Comparison of ENCODE assay signal across 24 cellular contexts in genomic region chr2:73217826-73218225, GRCh38. TPM values are rescaled to one million over a fixed set of nuclear protein-coding genes. Genes with fewer than 3 reads are reported as not detected.
"Had no signal": no experiment of that assay in that cellular context is flagged by ENCODE, and none has a peak within 500 bp of the region (broad histone marks: within the 10 kb centered on the region; RNA-seq: fewer than 3 reads in every experiment).

No MANE protein-coding gene starts in this region.

- H3K9me3 Mint-ChIP-seq: activated T-helper 2 cell treated with anti-CD3 and anti-CD28 coated beads, Interferon-gamma antibody, Interleukin-2, Interleukin-4, amounts not matched to agents 10 μg/mL and 5 μg/mL and 100 μg/mL, durations not matched to agents 14 hours and 24 hours and 36 hours; memory B cell; natural killer cell treated with Interleukin-12 subunit alpha and Interleukin-12 subunit beta and Interleukin-15 and Interleukin-18, amount 100 ng/mL, for 72 hours had no signal

- DNase-seq: activated CD4-positive, alpha-beta T cell treated with anti-CD3 and anti-CD28 coated beads for 1 hour; activated naive CD4-positive, alpha-beta T cell; activated T-cell treated with anti-CD3 and anti-CD28 coated beads, Interleukin-2, amount 50 U/mL, for 1 hour; body of pancreas; erythroblast; nucleus accumbens; stimulated activated CD4-positive, alpha-beta T cell treated with anti-CD3 and anti-CD28 coated beads, Interleukin-15, amount 100 ng/mL, for 24 hours; stimulated activated CD4-positive, alpha-beta T cell treated with anti-CD3 and anti-CD28 coated beads, Interleukin-2, amount 100 ng/mL, for 48 hours; stimulated activated CD8-positive, alpha-beta memory T cell treated with anti-CD3 and anti-CD28 coated beads, Interleukin-4, amount 100 ng/mL, for 48 hours; stimulated activated naive CD4-positive, alpha-beta T cell; T-helper 1 cell; upper lobe of left lung had no signal

- H3K4me3 Mint-ChIP-seq: memory B cell; natural killer cell treated with Interleukin-12 subunit alpha and Interleukin-12 subunit beta and Interleukin-15 and Interleukin-18, amount 100 ng/mL, for 72 hours had no signal

- H3K27ac ChIP-seq: body of pancreas, upper lobe of left lung had no signal

- H3K27me3 Mint-ChIP-seq: memory B cell; natural killer cell treated with Interleukin-12 subunit alpha and Interleukin-12 subunit beta and Interleukin-15 and Interleukin-18, amount 100 ng/mL, for 72 hours had no signal

- ATAC-seq: body of pancreas; natural killer cell treated with Interleukin-12 subunit alpha and Interleukin-12 subunit beta and Interleukin-15 and Interleukin-18, amount 100 ng/mL, for 72 hours; sciatic nerve had no signal

- H3K4me2 ChIP-seq: smooth muscle cell had no signal

- H3K27ac Mint-ChIP-seq: activated T-helper 2 cell treated with anti-CD3 and anti-CD28 coated beads, Interferon-gamma antibody, Interleukin-2, Interleukin-4, amounts not matched to agents 10 μg/mL and 5 μg/mL and 100 μg/mL, durations not matched to agents 14 hours and 24 hours and 36 hours; memory B cell; natural killer cell treated with Interleukin-12 subunit alpha and Interleukin-12 subunit beta and Interleukin-15 and Interleukin-18, amount 100 ng/mL, for 72 hours had no signal

- H3K27me3 ChIP-seq: body of pancreas, upper lobe of left lung had no signal

- H3K4me3 ChIP-seq: body of pancreas, smooth muscle cell, upper lobe of left lung had no signal

- H3K9me3 ChIP-seq: body of pancreas, upper lobe of left lung had no signal

RNA-seq across cellular contexts. Expression of gene NOTO, which starts 15.5 kb away (rescaled TPM):
- total RNA-seq: activated T-helper 2 cell treated with anti-CD3 and anti-CD28 coated beads, Interferon-gamma antibody, Interleukin-2, Interleukin-4, amounts not matched to agents 10 μg/mL and 5 μg/mL and 100 μg/mL, durations not matched to agents 14 hours and 24 hours and 36 hours; body of pancreas; cardiac septum; chondrocyte; fibroblast of lung; glomerular endothelial cell; kidney epithelial cell; liver; natural killer cell treated with Interleukin-12 subunit alpha and Interleukin-12 subunit beta and Interleukin-15 and Interleukin-18, amount 100 ng/mL, for 72 hours; sciatic nerve; smooth muscle cell; subcutaneous adipose tissue had no signal
- polyA plus RNA-seq: fibroblast of lung, liver, smooth muscle cell had no signal
